20 cellular contexts compared by ENCODE assay signal in the genomic region with DNA sequence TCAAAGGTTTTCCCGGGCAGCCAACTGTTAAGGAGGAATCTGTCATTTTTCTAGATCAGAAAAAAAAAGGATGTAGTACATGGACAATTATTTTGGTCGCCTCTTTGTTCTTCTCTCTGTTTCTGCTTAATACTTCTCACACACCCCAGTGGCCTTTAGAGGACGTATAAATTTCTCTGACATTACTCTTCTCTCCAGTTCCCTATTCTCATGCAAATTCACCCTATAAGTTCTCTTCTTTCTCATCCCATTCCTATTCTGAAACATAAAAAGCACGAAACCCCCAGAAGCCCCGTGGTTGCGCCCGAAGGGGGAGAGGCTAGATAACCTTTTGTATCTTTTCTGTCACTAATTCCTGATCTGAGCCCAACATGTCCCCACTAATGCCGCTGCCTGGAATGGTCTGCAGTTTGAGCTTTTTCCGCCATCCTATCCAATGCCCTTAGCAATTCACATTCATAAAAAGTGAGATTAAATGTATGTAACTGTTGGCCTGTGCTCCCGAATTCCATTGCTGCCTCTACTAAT.
DNase-seq lines count a peak whose midpoint lies in the region; FAIRE-seq lines count a peak whose summit lies in the region.
"Had no signal": no experiment of that assay in that cellular context is flagged by ENCODE, and none has a peak within 500 bp of the region (broad histone marks: within the 10 kb centered on the region; RNA-seq: fewer than 3 reads in every experiment).

No MANE protein-coding gene starts in this region.

- H2AFZ ChIP-seq in trophoblast cell (ENCODE audit: insufficient read depth, low read length, poor library complexity) = no peak overlapping the region

- no peak overlapping the region for H4K12ac ChIP-seq in trophoblast cell (ENCODE audit: low read depth, low read length)

- H3K9ac ChIP-seq in iPS-15b (ENCODE audit: low read depth, low read length) (peak overlapping the region; percentile 2), trophoblast cell (ENCODE audit: low read length) (no peak overlapping the region)
- H3K9ac ChIP-seq: BLaER1 treated with 17β-estradiol and CSF1 and Interleukin-3, amounts not matched to agents 10 nM and 100 nM; SK-N-SH had no signal

- no peak overlapping the region for H3K18ac ChIP-seq in trophoblast cell (ENCODE audit: low read length)

- peaks cover 27% of the 10 kb centered on the region for H3K79me1 ChIP-seq in trophoblast cell (ENCODE audit: low read length)

- FAIRE-seq in small intestine (lab: Jason Lieb, UNC) = no peak
- FAIRE-seq: H54 had no signal

- no peak overlapping the region for H3K4ac ChIP-seq in trophoblast cell (ENCODE audit: low read depth, low read length)

- H3K36me3 ChIP-seq in HAP-1 (replicated peaks) (no peaks in the 10 kb centered on the region), iPS-15b (ENCODE audit: control insufficient read depth, insufficient read depth, low read length) (no peaks in the 10 kb centered on the region), trophoblast cell (ENCODE audit: control insufficient read depth in 1 of 2, insufficient read depth in 2 of 2, low read length in 2 of 2) (no peaks in the 10 kb centered on the region), small intestine (ENCODE audit: control insufficient read depth in 2 of 2, insufficient read depth in 2 of 2, low read length in 2 of 2) (no peaks in the 10 kb centered on the region)
- H3K36me3 ChIP-seq: BLaER1 treated with 17β-estradiol and CSF1 and Interleukin-3, amounts not matched to agents 10 nM and 100 nM had no signal

- no peak overlapping the region for H2AK5ac ChIP-seq in trophoblast cell (ENCODE audit: low read length)

- no CpG with 5 or more reads among the region's 10 CpGs for WGBS in trophoblast cell (ENCODE audit: extremely low coverage, insufficient coverage, insufficient read length)
- WGBS in small intestine, 3 donors = 83 to 88% (median 86%) methylated on average over 10 of the region's 10 CpGs

- H3K27ac ChIP-seq in trophoblast cell (ENCODE audit: low read depth, low read length) (peak overlapping the region; percentile 26), small intestine (ENCODE audit: low read depth in 1 of 2, low read length in 1 of 2) (no peak overlapping the region)
- H3K27ac ChIP-seq: BLaER1 treated with 17β-estradiol and CSF1 and Interleukin-3, amounts not matched to agents 10 nM and 100 nM had no signal

- H3K9me3 ChIP-seq in HAP-1 (no peaks in the 10 kb centered on the region), iPS-15b (ENCODE audit: control insufficient read depth, insufficient read depth, low read length) (no peaks in the 10 kb centered on the region), trophoblast cell (ENCODE audit: insufficient read depth, low read depth, low read length) (no peaks in the 10 kb centered on the region), small intestine (ENCODE audit: control insufficient read depth, low read depth) (no peaks in the 10 kb centered on the region)
- H3K9me3 ChIP-seq: SK-N-SH had no signal

- no peaks in the 10 kb centered on the region for H3K79me2 ChIP-seq in trophoblast cell (ENCODE audit: control insufficient read depth, insufficient read depth, low read length, poor library complexity)

- H3K27me3 ChIP-seq in HAP-1 (ENCODE audit: low read depth) (no peaks in the 10 kb centered on the region), iPS-15b (ENCODE audit: control insufficient read depth, insufficient read depth, low read length) (no peaks in the 10 kb centered on the region), trophoblast cell (ENCODE audit: insufficient read depth, low read length) (no peaks in the 10 kb centered on the region), small intestine (ENCODE audit: control insufficient read depth in 2 of 2, insufficient read depth in 2 of 2, low read length in 2 of 2) (no peaks in the 10 kb centered on the region)
- H3K27me3 ChIP-seq: BLaER1 treated with 17β-estradiol and CSF1 and Interleukin-3, amounts not matched to agents 10 nM and 100 nM had no signal

- H3K4me2 ChIP-seq in trophoblast cell (ENCODE audit: low read length) = no peak overlapping the region
- H3K4me2 ChIP-seq: BLaER1 treated with 17β-estradiol and CSF1 and Interleukin-3, amounts not matched to agents 10 nM and 100 nM; SK-N-SH had no signal

- peak overlapping the region; percentile 55 for H4K91ac ChIP-seq in trophoblast cell (ENCODE audit: low read depth, low read length)

- peak; percentile 77 to 97 for DNase-seq in HAP-1 (ENCODE audit: low spot score in 2 of 2)
- DNase-seq in NOMO-1 treated with dmso at 0.1 percent for 144 hours (lab: John Stamatoyannopoulos, UW; ENCODE audit: unreplicated experiment) = peak; percentile 5
- no peak for DNase-seq in trophoblast cell
- DNase-seq in small intestine = no peak
- no peak for DNase-seq in GM03348 (ENCODE audit: low spot score)
- DNase-seq in HPDE6-E6E7 (ENCODE audit: extremely low spot score) = no peak
- DNase-seq: CD8-positive, alpha-beta memory T cell; DMS53; EL; Kasumi-1; MM.1S; NCI-H1092 treated with DMSO at 0.1 percent for 48 hours; NCI-H146; NCI-H2081; RPMI8226; SHP77 treated with DMSO at 0.1 percent for 48 hours; SK-N-SH had no signal

- peaks cover 22% of the 10 kb centered on the region for H3K4me1 ChIP-seq in HAP-1
- H3K4me1 ChIP-seq in iPS-15b (ENCODE audit: control insufficient read depth, insufficient read depth, low read length) = peaks cover 17% of the 10 kb centered on the region
- peaks cover 13 to 15% of the 10 kb centered on the region in 2 experiments for H3K4me1 ChIP-seq in trophoblast cell (ENCODE audit: control insufficient read depth in 1 of 2, insufficient read depth in 2 of 2, low read length in 2 of 2)
- no peaks in the 10 kb centered on the region for H3K4me1 ChIP-seq in small intestine (ENCODE audit: control insufficient read depth in 2 of 2, insufficient read depth in 1 of 2, low read depth in 1 of 2, low read length in 1 of 2)
- H3K4me1 ChIP-seq: BLaER1 treated with 17β-estradiol and CSF1 and Interleukin-3, amounts not matched to agents 10 nM and 100 nM had no signal

- H4K8ac ChIP-seq in trophoblast cell (ENCODE audit: low read depth, low read length) = peak overlapping the region; percentile 51

- peak overlapping the region; percentile 56 for H2BK120ac ChIP-seq in trophoblast cell (ENCODE audit: insufficient read depth, low read length, poor library complexity)

- in situ Hi-C loops in HAP-1 (cut with MboI; ENCODE audit: low sequenced_read_pairs) = no loop called here

- H3K14ac ChIP-seq in trophoblast cell (ENCODE audit: low read length) = peak overlapping the region; percentile 34

- peak overlapping the region; percentile 94 for H2BK12ac ChIP-seq in trophoblast cell (ENCODE audit: low read length)

- H3K23ac ChIP-seq in trophoblast cell (ENCODE audit: low read length) = no peak overlapping the region

- H2BK5ac ChIP-seq in trophoblast cell (ENCODE audit: low read depth, low read length, poor library complexity) = peak overlapping the region; percentile 39

- H3K4me3 ChIP-seq in HAP-1 (no peak overlapping the region), iPS-15b (ENCODE audit: low read depth, low read length) (no peak overlapping the region), trophoblast cell (ENCODE audit: low read depth, low read length) (no peak overlapping the region), small intestine (ENCODE audit: low read depth in 1 of 2, low read length in 2 of 2) (no peak overlapping the region)
- H3K4me3 ChIP-seq: BLaER1 treated with 17β-estradiol and CSF1 and Interleukin-3, amounts not matched to agents 10 nM and 100 nM had no signal

Comparison
In these comparisons a context has a peak if more than half of its experiments do, and no peak if none do; other contexts are left out.
1. DNase-seq: peak in HAP-1 (2 of 2) and NOMO-1 treated with dmso at 0.1 percent for 144 hours (single experiment); none in trophoblast cell (0 of 2), small intestine (single experiment), GM03348 (single experiment) and HPDE6-E6E7 (single experiment).